In the genomic region with DNA sequence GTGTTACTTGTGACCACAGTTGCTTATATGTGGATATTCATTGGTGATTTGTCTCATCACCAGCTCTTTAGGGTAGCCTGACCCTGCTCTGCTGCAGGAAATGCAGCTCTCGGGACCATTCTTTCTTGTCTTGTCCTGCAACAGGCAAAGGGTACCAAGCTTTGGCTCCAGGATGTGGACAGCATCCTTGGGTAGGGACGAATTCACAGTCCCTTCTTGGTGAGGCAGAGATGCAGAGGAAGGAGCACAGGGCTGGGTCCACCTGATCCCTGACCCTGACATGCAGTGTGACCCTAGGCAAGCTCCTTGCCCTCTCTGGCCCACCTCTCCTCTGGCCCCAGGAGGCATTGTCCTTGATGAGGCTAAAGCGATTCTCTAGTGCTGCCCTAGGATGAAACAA, we compare ENCODE assay signal across 29 cellular contexts. TPM values are rescaled to one million over a fixed set of nuclear protein-coding genes. Genes with fewer than 3 reads are reported as not detected.
A peak's percentile ranks its signal among the peaks of the same experiment; 100 is the strongest.
DNase-seq lines count a peak whose midpoint lies in the region; ATAC-seq and TF ChIP-seq lines count a peak whose summit lies in the region.
"Had no signal": no experiment of that assay in that cellular context is flagged by ENCODE, and none has a peak within 500 bp of the region (broad histone marks: within the 10 kb centered on the region; RNA-seq: fewer than 3 reads in every experiment).

No MANE protein-coding gene starts in this region.

- no peaks in the 10 kb centered on the region for H3K9me3 ChIP-seq in ascending aorta
- H3K9me3 ChIP-seq in stomach, result no peaks in the 10 kb centered on the region
- H3K9me3 ChIP-seq: HAP-1, vagina had no signal

- no peaks in the 10 kb centered on the region for H3K27me3 ChIP-seq in ascending aorta
- no peaks in the 10 kb centered on the region for H3K27me3 ChIP-seq in stomach
- H3K27me3 ChIP-seq: vagina had no signal

- no peak overlapping the region for H3K4me3 Mint-ChIP-seq in neural crest cell
- H3K4me3 Mint-ChIP-seq: activated CD4-positive, alpha-beta memory T cell treated with anti-CD3 and anti-CD28 coated beads for 36 hours; activated T-cell treated with anti-CD3 and anti-CD28 coated beads, Interleukin-2, amount 50 U/mL, for 72 hours; CD8-positive, alpha-beta memory T cell; naive B cell had no signal

- H3K36me3 ChIP-seq in ascending aorta (no peaks in the 10 kb centered on the region), stomach (no peaks in the 10 kb centered on the region)
- H3K36me3 ChIP-seq: HAP-1, vagina had no signal

- no peak for TF ChIP-seq EP300 in stomach (IDR thresholded peaks at IDR 0.05)

- no peak for ATAC-seq in left cardiac atrium
- no peak for ATAC-seq in GM21786 (IDR thresholded peaks at IDR 0.05; ENCODE audit: unreplicated experiment)
- ATAC-seq in HG03469 (IDR thresholded peaks at IDR 0.05; ENCODE audit: unreplicated experiment), result no peak
- ATAC-seq in GM21515 (IDR thresholded peaks at IDR 0.05; ENCODE audit: unreplicated experiment), result no peak
- ATAC-seq: activated T-cell treated with anti-CD3 and anti-CD28 coated beads, Interleukin-2, amount 50 U/mL, for 72 hours; SK-N-SH treated with all-trans-retinoic acid at 6 μM for 48 hours; stimulated activated naive CD8-positive, alpha-beta T cell treated with anti-CD3 and anti-CD28 coated beads, Interleukin-15, Interleukin-2, amounts not matched to agents 100 U/mL and 50 U/mL, for 24 hours had no signal

- no peaks in the 10 kb centered on the region for H3K9me3 Mint-ChIP-seq in neural crest cell
- H3K9me3 Mint-ChIP-seq: activated CD4-positive, alpha-beta memory T cell treated with anti-CD3 and anti-CD28 coated beads for 36 hours; activated T-cell treated with anti-CD3 and anti-CD28 coated beads, Interleukin-2, amount 50 U/mL, for 72 hours; CD8-positive, alpha-beta memory T cell; naive B cell had no signal

- WGBS in stomach, 5 donors, result 81 to 97% (median 85%) methylated on average over 3 of the region's 3 CpGs

- peaks cover 9% of the 10 kb centered on the region for H3K4me1 Mint-ChIP-seq in neural crest cell
- H3K4me1 Mint-ChIP-seq: CD8-positive, alpha-beta memory T cell had no signal

- H3K27ac ChIP-seq in ascending aorta (peak overlapping the region; percentile 92 to 96), stomach (peak overlapping the region; percentile 5 to 79 (median 19))
- H3K27ac ChIP-seq: PC-9, vagina had no signal

- H3K27me3 Mint-ChIP-seq in neural crest cell (ENCODE audit: low read depth), result no peaks in the 10 kb centered on the region
- H3K27me3 Mint-ChIP-seq: activated CD4-positive, alpha-beta memory T cell treated with anti-CD3 and anti-CD28 coated beads for 36 hours; naive B cell had no signal

- no peak for DNase-seq in ascending aorta (ENCODE audit: low spot score in 2 of 2)
- peak; percentile 11 for DNase-seq in left cardiac atrium
- no peak for DNase-seq in neural crest cell (ENCODE audit: low read depth, low spot score)
- DNase-seq in stomach, result no peak
- no peak for DNase-seq in dermis blood vessel endothelial cell
- DNase-seq: activated CD4-positive, alpha-beta memory T cell treated with anti-CD3 and anti-CD28 coated beads for 36 hours; activated CD4-positive, CD25-positive, alpha-beta regulatory T cell treated with anti-CD3 and anti-CD28 coated beads, Interleukin-2, amount 50 U/mL, for 72 hours; activated T-cell treated with anti-CD3 and anti-CD28 coated beads, Interleukin-2, amount 50 U/mL, for 72 hours; midbrain; MM.1S; naive B cell; NCI-H1417; NCI-H2029; NCI-H524; NK-92 treated with Interleukin-12 subunit alpha and Interleukin-12 subunit beta, amount 100 ng/mL, for 24 hours; occipital lobe; PC-9; small intestine; stimulated activated CD4-positive, alpha-beta T cell treated with anti-CD3 and anti-CD28 coated beads, Interleukin-1b, Interleukin-23, amount 100 ng/mL, for 48 hours; stimulated activated naive CD8-positive, alpha-beta T cell treated with anti-CD3 and anti-CD28 coated beads, Interleukin-15, Interleukin-2, amounts not matched to agents 100 U/mL and 50 U/mL, for 24 hours; T-helper 2 cell had no signal

- H3K4me1 ChIP-seq in ascending aorta, result peaks cover 32 to 74% of the 10 kb centered on the region in 2 donors
- H3K4me1 ChIP-seq in stomach, result peaks cover 21 to 51% (median 40%) of the 10 kb centered on the region in 4 donors
- H3K4me1 ChIP-seq: HAP-1 had no signal

- no peak for TF ChIP-seq POLR2A in stomach (IDR thresholded peaks at IDR 0.05)

- H3K36me3 Mint-ChIP-seq in neural crest cell (ENCODE audit: low read depth), result no peaks in the 10 kb centered on the region
- H3K36me3 Mint-ChIP-seq: activated CD4-positive, alpha-beta memory T cell treated with anti-CD3 and anti-CD28 coated beads for 36 hours; CD8-positive, alpha-beta memory T cell; naive B cell had no signal

- TF ChIP-seq CTCF in ascending aorta (IDR thresholded peaks at IDR 0.05), result no peak
- no peak for TF ChIP-seq CTCF in neural crest cell (conservative IDR thresholded peaks at IDR 0.05)
- no peak for TF ChIP-seq CTCF in stomach (IDR thresholded peaks at IDR 0.05)

- intact Hi-C loops in ascending aorta (cut with DNase I), result loop anchor here (5.0 kb wide), 1 partner anchor 39 kb away; a partner anchor contains a TSS
- intact Hi-C loops in left cardiac atrium (cut with DNase I), result no loop called here
- intact Hi-C loops in stomach (cut with DNase I; ENCODE audit: low total_unique reads), result no loop called here

- H3K4me3 ChIP-seq in ascending aorta, result no peak overlapping the region
- H3K4me3 ChIP-seq in stomach, result no peak overlapping the region
- H3K4me3 ChIP-seq: HAP-1, PC-9, vagina had no signal

- H3K27ac Mint-ChIP-seq in neural crest cell (ENCODE audit: unreplicated experiment), result peak overlapping the region; percentile 54
- H3K27ac Mint-ChIP-seq: activated CD4-positive, alpha-beta memory T cell treated with anti-CD3 and anti-CD28 coated beads for 36 hours; activated T-cell treated with anti-CD3 and anti-CD28 coated beads, Interleukin-2, amount 50 U/mL, for 72 hours; CD8-positive, alpha-beta memory T cell had no signal

RNA-seq across cellular contexts. Expression of a gene that starts 37.0 kb away (rescaled TPM):
- 128 TPM for total RNA-seq in ascending aorta
- total RNA-seq in left cardiac atrium, result 100 to 1,000 TPM; 503 to 769 TPM
- 1.5 TPM in 2 replicates for total RNA-seq in neural crest cell
- 10 to 100 TPM in 3 of 5 donors, 1 to 10 TPM in 2; 3.7 to 52.7 (median 20.1) TPM for total RNA-seq in stomach
- polyA plus RNA-seq in stomach, result 10 to 100 TPM; 12.6 to 42.3 (median 23.2) TPM
- total RNA-seq in dermis blood vessel endothelial cell, result 14.6 and 19.1 TPM in 2 replicates
- polyA plus RNA-seq: CD8-positive, alpha-beta memory T cell had no signal

RNA-seq across cellular contexts. Expression of a gene that starts 57.6 kb away (rescaled TPM):
- total RNA-seq in ascending aorta, result 1.1 TPM
- 1 to 10 TPM; 2.9 to 3.0 TPM for total RNA-seq in left cardiac atrium
- 2.6 and 3.2 TPM in 2 replicates for total RNA-seq in neural crest cell
- under 1 TPM in 1 of 5 donors, not detected in 4; 0.55 TPM for total RNA-seq in stomach
- polyA plus RNA-seq in stomach, result 1 to 10 TPM in 1 of 3 donors, under 1 TPM in 2; 0.23 to 1.8 (median 0.50) TPM
- total RNA-seq in dermis blood vessel endothelial cell, result 0.17 and 0.37 TPM in 2 replicates
- total RNA-seq: CD8-positive, alpha-beta memory T cell; Daoy; PC-9; vagina had no signal
- polyA plus RNA-seq: CD8-positive, alpha-beta memory T cell had no signal
